In the genomic region with DNA sequence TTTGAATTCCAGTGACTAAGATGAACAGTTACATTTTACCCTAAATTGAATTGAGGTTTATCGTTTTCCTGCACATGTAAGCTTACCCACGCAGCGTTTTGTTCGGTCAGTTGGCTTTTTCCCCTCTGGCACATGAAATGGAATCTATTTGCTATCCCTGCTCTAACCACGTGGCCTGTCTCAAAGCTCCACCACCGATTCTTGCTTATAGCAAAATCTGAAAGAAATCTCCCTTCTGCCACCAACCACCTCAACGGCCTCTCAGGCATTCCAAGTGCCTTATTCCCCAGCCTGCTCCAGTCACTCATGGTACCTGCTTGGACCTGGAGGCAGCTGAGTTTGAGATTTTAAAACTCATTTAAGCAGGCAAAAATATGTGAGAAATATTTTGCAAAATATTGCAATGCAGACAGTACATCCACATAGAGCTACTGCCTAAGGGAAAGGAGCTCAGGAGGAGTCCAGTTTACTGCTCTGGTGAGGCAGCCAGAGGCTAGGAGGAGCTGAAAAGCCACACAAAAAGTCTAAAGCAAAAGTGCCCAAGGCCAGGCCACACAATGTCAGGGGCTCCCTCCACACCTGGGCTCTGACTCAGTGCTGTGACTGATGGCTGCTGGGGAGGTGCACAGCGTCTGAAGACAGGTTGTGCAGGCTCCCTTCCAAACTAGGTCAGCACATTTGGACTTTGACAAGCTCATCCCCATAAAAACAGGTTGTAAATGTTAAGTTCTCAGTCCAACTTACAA, we compare ENCODE assay signal across 1 cellular context.
A peak's percentile ranks its signal among the peaks of the same experiment; 100 is the strongest.
TF ChIP-seq lines count a peak whose summit lies in the region.

No MANE protein-coding gene starts in this region.

TF ChIP-seq in HepG2, 621 proteins besides CTCF, POLR2A, EP300 and RAD21 (continued from another document and continues in another):
- TF ChIP-seq, protein P1, sequence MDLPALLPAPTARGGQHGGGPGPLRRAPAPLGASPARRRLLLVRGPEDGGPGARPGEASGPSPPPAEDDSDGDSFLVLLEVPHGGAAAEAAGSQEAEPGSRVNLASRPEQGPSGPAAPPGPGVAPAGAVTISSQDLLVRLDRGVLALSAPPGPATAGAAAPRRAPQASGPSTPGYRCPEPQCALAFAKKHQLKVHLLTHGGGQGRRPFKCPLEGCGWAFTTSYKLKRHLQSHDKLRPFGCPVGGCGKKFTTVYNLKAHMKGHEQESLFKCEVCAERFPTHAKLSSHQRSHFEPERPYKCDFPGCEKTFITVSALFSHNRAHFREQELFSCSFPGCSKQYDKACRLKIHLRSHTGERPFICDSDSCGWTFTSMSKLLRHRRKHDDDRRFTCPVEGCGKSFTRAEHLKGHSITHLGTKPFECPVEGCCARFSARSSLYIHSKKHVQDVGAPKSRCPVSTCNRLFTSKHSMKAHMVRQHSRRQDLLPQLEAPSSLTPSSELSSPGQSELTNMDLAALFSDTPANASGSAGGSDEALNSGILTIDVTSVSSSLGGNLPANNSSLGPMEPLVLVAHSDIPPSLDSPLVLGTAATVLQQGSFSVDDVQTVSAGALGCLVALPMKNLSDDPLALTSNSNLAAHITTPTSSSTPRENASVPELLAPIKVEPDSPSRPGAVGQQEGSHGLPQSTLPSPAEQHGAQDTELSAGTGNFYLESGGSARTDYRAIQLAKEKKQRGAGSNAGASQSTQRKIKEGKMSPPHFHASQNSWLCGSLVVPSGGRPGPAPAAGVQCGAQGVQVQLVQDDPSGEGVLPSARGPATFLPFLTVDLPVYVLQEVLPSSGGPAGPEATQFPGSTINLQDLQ (CRISPR knock-in tag; IDR thresholded peaks at IDR 0.05), result no peak
- TF ChIP-seq, protein P2, sequence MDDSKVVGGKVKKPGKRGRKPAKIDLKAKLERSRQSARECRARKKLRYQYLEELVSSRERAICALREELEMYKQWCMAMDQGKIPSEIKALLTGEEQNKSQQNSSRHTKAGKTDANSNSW (CRISPR knock-in tag; IDR thresholded peaks at IDR 0.05; ENCODE audit: borderline replicate concordance), result no peak
- TF ChIP-seq ZMYM2 (CRISPR knock-in tag; IDR thresholded peaks at IDR 0.05), result no peak
- no peak for TF ChIP-seq PRMT3 (CRISPR knock-in tag; IDR thresholded peaks at IDR 0.05; ENCODE audit: borderline replicate concordance, low read depth)
- peak; percentile 88 for TF ChIP-seq FOSL2 (CRISPR knock-in tag; IDR thresholded peaks at IDR 0.05)
- no peak for TF ChIP-seq HNRNPK (IDR thresholded peaks at IDR 0.05; ENCODE audit: low read depth, low read length, poor library complexity, severe bottlenecking)
- TF ChIP-seq SATB2 (CRISPR knock-in tag; IDR thresholded peaks at IDR 0.05), result no peak
- TF ChIP-seq HDAC1 (CRISPR knock-in tag; IDR thresholded peaks at IDR 0.05), result peak; percentile 70
- no peak for TF ChIP-seq NFE2L2 (IDR thresholded peaks at IDR 0.05; ENCODE audit: low read length)
- no peak for TF ChIP-seq NFKBIZ (CRISPR knock-in tag; IDR thresholded peaks at IDR 0.05)
- no peak for TF ChIP-seq RFX3 (CRISPR knock-in tag; IDR thresholded peaks at IDR 0.05)
- peak; percentile 63; the same call in 1 of the 2 replicates for TF ChIP-seq ZNF598 (CRISPR knock-in tag; IDR thresholded peaks at IDR 0.05; ENCODE audit: borderline replicate concordance)
- TF ChIP-seq, protein P3, sequence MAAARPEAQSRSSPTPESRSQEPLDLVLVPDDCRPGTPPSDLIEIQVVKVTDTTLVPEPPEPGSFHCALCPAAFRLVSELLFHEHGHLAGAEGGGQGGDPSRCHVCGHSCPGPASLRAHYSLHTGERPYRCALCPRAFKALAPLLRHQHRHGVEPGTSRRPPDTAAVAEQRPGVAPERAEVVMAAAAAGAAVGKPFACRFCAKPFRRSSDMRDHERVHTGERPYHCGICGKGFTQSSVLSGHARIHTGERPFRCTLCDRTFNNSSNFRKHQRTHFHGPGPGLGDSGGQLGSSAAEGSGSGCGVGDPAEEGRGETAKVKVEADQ (CRISPR knock-in tag; IDR thresholded peaks at IDR 0.05; ENCODE audit: borderline replicate concordance), result no peak
- no peak for TF ChIP-seq CENPT (CRISPR knock-in tag; IDR thresholded peaks at IDR 0.05; ENCODE audit: low read depth)
- TF ChIP-seq ZNF383 (CRISPR knock-in tag; IDR thresholded peaks at IDR 0.05; ENCODE audit: borderline replicate concordance), result no peak
- no peak for TF ChIP-seq ZNF816 (CRISPR knock-in tag; IDR thresholded peaks at IDR 0.05; ENCODE audit: borderline replicate concordance)
- no peak for TF ChIP-seq BRCA1 (CRISPR knock-in tag; IDR thresholded peaks at IDR 0.05)
- TF ChIP-seq SUZ12 (IDR thresholded peaks at IDR 0.05; ENCODE audit: low read depth, low read length), result no peak
- no peak for TF ChIP-seq PHB2 (IDR thresholded peaks at IDR 0.05; ENCODE audit: partially characterized antibody)
- no peak for TF ChIP-seq IRX3 (CRISPR knock-in tag; IDR thresholded peaks at IDR 0.05; ENCODE audit: borderline replicate concordance, low read depth)
- TF ChIP-seq MED1 (CRISPR knock-in tag; IDR thresholded peaks at IDR 0.05), result peak; percentile 57; the same call in 1 of the 2 replicates
- peak; percentile 12 for TF ChIP-seq YY1 (IDR thresholded peaks at IDR 0.05; ENCODE audit: insufficient read depth, insufficient replicate concordance, low read depth, low read length)
- peak; percentile 52; the same call in 1 of the 2 replicates for TF ChIP-seq ELF3 (CRISPR knock-in tag; IDR thresholded peaks at IDR 0.05)
- TF ChIP-seq, protein P4, sequence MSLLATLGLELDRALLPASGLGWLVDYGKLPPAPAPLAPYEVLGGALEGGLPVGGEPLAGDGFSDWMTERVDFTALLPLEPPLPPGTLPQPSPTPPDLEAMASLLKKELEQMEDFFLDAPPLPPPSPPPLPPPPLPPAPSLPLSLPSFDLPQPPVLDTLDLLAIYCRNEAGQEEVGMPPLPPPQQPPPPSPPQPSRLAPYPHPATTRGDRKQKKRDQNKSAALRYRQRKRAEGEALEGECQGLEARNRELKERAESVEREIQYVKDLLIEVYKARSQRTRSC (CRISPR knock-in tag; IDR thresholded peaks at IDR 0.05; ENCODE audit: low read depth), result no peak
- TF ChIP-seq SMAD9 (CRISPR knock-in tag; IDR thresholded peaks at IDR 0.05), result no peak
- TF ChIP-seq NFRKB (IDR thresholded peaks at IDR 0.05), result no peak
- no peak for TF ChIP-seq ZNF468 (CRISPR knock-in tag; IDR thresholded peaks at IDR 0.05)
- TF ChIP-seq ZC3H13 (CRISPR knock-in tag; IDR thresholded peaks at IDR 0.05), result no peak
- TF ChIP-seq, protein P5, sequence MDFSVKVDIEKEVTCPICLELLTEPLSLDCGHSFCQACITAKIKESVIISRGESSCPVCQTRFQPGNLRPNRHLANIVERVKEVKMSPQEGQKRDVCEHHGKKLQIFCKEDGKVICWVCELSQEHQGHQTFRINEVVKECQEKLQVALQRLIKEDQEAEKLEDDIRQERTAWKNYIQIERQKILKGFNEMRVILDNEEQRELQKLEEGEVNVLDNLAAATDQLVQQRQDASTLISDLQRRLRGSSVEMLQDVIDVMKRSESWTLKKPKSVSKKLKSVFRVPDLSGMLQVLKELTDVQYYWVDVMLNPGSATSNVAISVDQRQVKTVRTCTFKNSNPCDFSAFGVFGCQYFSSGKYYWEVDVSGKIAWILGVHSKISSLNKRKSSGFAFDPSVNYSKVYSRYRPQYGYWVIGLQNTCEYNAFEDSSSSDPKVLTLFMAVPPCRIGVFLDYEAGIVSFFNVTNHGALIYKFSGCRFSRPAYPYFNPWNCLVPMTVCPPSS (IDR thresholded peaks at IDR 0.05), result no peak
- TF ChIP-seq KDM4B (CRISPR knock-in tag; IDR thresholded peaks at IDR 0.05), result no peak
- no peak for TF ChIP-seq ZNF224 (CRISPR knock-in tag; IDR thresholded peaks at IDR 0.05)
- TF ChIP-seq NCOR1 (IDR thresholded peaks at IDR 0.05; ENCODE audit: borderline replicate concordance, low read length), result no peak
- TF ChIP-seq ZIK1 (CRISPR knock-in tag; IDR thresholded peaks at IDR 0.05; ENCODE audit: borderline replicate concordance, low read depth), result no peak
- no peak for TF ChIP-seq ZNF235 (CRISPR knock-in tag; IDR thresholded peaks at IDR 0.05; ENCODE audit: borderline replicate concordance)
- TF ChIP-seq ZNF615 (CRISPR knock-in tag; IDR thresholded peaks at IDR 0.05; ENCODE audit: borderline replicate concordance), result no peak
- TF ChIP-seq NCOA2 (CRISPR knock-in tag; IDR thresholded peaks at IDR 0.05), result peak; percentile 36; the same call in 1 of the 2 replicates
- TF ChIP-seq SP140L (CRISPR knock-in tag; IDR thresholded peaks at IDR 0.05; ENCODE audit: borderline replicate concordance), result no peak
- no peak for TF ChIP-seq ZNF616 (CRISPR knock-in tag; IDR thresholded peaks at IDR 0.05; ENCODE audit: low read depth)
- TF ChIP-seq, protein P6, sequence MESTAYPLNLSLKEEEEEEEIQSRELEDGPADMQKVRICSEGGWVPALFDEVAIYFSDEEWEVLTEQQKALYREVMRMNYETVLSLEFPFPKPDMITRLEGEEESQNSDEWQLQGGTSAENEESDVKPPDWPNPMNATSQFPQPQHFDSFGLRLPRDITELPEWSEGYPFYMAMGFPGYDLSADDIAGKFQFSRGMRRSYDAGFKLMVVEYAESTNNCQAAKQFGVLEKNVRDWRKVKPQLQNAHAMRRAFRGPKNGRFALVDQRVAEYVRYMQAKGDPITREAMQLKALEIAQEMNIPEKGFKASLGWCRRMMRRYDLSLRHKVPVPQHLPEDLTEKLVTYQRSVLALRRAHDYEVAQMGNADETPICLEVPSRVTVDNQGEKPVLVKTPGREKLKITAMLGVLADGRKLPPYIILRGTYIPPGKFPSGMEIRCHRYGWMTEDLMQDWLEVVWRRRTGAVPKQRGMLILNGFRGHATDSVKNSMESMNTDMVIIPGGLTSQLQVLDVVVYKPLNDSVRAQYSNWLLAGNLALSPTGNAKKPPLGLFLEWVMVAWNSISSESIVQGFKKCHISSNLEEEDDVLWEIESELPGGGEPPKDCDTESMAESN (CRISPR knock-in tag; conservative IDR thresholded peaks at IDR 0.05), result no peak
- no peak for TF ChIP-seq JUND (CRISPR knock-in tag; IDR thresholded peaks at IDR 0.05)
- TF ChIP-seq, protein P7, sequence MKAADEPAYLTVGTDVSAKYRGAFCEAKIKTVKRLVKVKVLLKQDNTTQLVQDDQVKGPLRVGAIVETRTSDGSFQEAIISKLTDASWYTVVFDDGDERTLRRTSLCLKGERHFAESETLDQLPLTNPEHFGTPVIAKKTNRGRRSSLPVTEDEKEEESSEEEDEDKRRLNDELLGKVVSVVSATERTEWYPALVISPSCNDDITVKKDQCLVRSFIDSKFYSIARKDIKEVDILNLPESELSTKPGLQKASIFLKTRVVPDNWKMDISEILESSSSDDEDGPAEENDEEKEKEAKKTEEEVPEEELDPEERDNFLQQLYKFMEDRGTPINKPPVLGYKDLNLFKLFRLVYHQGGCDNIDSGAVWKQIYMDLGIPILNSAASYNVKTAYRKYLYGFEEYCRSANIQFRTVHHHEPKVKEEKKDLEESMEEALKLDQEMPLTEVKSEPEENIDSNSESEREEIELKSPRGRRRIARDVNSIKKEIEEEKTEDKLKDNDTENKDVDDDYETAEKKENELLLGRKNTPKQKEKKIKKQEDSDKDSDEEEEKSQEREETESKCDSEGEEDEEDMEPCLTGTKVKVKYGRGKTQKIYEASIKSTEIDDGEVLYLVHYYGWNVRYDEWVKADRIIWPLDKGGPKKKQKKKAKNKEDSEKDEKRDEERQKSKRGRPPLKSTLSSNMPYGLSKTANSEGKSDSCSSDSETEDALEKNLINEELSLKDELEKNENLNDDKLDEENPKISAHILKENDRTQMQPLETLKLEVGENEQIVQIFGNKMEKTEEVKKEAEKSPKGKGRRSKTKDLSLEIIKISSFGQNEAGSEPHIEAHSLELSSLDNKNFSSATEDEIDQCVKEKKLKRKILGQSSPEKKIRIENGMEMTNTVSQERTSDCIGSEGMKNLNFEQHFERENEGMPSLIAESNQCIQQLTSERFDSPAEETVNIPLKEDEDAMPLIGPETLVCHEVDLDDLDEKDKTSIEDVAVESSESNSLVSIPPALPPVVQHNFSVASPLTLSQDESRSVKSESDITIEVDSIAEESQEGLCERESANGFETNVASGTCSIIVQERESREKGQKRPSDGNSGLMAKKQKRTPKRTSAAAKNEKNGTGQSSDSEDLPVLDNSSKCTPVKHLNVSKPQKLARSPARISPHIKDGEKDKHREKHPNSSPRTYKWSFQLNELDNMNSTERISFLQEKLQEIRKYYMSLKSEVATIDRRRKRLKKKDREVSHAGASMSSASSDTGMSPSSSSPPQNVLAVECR (CRISPR knock-in tag; IDR thresholded peaks at IDR 0.05; ENCODE audit: borderline replicate concordance), result peak; percentile 60; the same call in 1 of the 2 replicates
- TF ChIP-seq, protein P8, sequence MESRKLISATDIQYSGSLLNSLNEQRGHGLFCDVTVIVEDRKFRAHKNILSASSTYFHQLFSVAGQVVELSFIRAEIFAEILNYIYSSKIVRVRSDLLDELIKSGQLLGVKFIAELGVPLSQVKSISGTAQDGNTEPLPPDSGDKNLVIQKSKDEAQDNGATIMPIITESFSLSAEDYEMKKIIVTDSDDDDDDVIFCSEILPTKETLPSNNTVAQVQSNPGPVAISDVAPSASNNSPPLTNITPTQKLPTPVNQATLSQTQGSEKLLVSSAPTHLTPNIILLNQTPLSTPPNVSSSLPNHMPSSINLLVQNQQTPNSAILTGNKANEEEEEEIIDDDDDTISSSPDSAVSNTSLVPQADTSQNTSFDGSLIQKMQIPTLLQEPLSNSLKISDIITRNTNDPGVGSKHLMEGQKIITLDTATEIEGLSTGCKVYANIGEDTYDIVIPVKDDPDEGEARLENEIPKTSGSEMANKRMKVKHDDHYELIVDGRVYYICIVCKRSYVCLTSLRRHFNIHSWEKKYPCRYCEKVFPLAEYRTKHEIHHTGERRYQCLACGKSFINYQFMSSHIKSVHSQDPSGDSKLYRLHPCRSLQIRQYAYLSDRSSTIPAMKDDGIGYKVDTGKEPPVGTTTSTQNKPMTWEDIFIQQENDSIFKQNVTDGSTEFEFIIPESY (CRISPR knock-in tag; IDR thresholded peaks at IDR 0.05), result no peak
- TF ChIP-seq, protein P9, sequence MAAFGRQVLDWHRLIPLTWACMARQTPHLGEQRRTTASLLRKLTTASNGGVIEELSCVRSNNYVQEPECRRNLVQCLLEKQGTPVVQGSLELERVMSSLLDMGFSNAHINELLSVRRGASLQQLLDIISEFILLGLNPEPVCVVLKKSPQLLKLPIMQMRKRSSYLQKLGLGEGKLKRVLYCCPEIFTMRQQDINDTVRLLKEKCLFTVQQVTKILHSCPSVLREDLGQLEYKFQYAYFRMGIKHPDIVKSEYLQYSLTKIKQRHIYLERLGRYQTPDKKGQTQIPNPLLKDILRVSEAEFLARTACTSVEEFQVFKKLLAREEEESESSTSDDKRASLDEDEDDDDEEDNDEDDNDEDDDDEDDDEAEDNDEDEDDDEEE (CRISPR knock-in tag; IDR thresholded peaks at IDR 0.05), result no peak
- TF ChIP-seq, protein P10, sequence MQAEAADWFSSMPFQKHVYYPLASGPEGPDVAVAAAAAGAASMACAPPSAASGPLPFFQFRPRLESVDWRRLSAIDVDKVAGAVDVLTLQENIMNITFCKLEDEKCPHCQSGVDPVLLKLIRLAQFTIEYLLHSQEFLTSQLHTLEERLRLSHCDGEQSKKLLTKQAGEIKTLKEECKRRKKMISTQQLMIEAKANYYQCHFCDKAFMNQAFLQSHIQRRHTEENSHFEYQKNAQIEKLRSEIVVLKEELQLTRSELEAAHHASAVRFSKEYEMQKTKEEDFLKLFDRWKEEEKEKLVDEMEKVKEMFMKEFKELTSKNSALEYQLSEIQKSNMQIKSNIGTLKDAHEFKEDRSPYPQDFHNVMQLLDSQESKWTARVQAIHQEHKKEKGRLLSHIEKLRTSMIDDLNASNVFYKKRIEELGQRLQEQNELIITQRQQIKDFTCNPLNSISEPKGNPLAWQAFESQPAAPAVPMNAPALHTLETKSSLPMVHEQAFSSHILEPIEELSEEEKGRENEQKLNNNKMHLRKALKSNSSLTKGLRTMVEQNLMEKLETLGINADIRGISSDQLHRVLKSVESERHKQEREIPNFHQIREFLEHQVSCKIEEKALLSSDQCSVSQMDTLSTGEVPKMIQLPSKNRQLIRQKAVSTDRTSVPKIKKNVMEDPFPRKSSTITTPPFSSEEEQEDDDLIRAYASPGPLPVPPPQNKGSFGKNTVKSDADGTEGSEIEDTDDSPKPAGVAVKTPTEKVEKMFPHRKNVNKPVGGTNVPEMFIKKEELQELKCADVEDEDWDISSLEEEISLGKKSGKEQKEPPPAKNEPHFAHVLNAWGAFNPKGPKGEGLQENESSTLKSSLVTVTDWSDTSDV (CRISPR knock-in tag; IDR thresholded peaks at IDR 0.05), result no peak
- TF ChIP-seq YEATS4 (CRISPR knock-in tag; IDR thresholded peaks at IDR 0.05; ENCODE audit: borderline replicate concordance), result peak; percentile 46; the same call in 1 of the 2 replicates
